In the genomic region with DNA sequence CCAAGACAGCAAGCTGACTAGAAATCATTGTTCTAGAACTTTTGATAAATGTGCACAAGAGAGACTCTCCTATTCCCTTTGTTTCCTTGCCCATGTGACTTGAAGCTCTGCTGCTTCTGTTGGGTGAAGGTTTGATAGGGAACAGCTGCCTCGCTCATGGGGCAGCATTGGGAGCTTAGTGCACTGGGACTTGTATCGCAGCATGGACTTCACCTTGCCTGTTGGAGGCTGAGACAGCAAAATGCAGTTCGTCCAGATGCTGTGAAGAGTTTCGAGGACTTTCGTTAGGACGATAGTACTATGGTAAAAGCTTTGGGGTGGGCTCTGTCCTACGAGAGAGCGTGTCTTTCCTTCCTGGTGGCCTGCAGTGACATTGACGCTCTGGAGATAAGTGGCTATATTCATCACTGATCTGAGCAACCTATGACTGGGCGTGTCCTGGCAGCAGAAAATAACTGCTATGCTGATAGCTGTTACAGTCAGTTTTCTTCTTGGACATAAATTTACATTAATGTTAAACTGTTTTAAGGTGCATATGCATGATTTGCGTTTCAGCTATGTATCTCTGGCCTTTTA, we compare ENCODE assay signal across 19 cellular contexts. TPM values are rescaled to one million over a fixed set of nuclear protein-coding genes. Genes with fewer than 3 reads are reported as not detected.
DNase-seq lines count a peak whose midpoint lies in the region; ATAC-seq, FAIRE-seq and TF ChIP-seq lines count a peak whose summit lies in the region.
"Had no signal": no experiment of that assay in that cellular context is flagged by ENCODE, and none has a peak within 500 bp of the region (broad histone marks: within the 10 kb centered on the region; RNA-seq: fewer than 3 reads in every experiment).

No MANE protein-coding gene starts in this region.

- H3K9me3 ChIP-seq in heart right ventricle = no peaks in the 10 kb centered on the region
- no peaks in the 10 kb centered on the region for H3K9me3 ChIP-seq in T-helper 17 cell (ENCODE audit: control insufficient read depth, low read length, poor library complexity, severe bottlenecking)
- no peaks in the 10 kb centered on the region for H3K9me3 ChIP-seq in small intestine (ENCODE audit: control insufficient read depth, low read depth)

- peaks cover 19 to 95% (median 76%) of the 10 kb centered on the region in 9 donors for H3K4me1 ChIP-seq in heart right ventricle
- H3K4me1 ChIP-seq in small intestine (ENCODE audit: control insufficient read depth in 2 of 2, insufficient read depth in 1 of 2, low read depth in 1 of 2, low read length in 1 of 2) = peaks cover 3 to 7% of the 10 kb centered on the region in 2 donors

- H3K27me3 ChIP-seq in heart right ventricle (no peaks in the 10 kb centered on the region), small intestine (ENCODE audit: control insufficient read depth in 2 of 2, insufficient read depth in 2 of 2, low read length in 2 of 2) (no peaks in the 10 kb centered on the region)

- no peak overlapping the region for H3K4me3 Mint-ChIP-seq in T-helper 17 cell
- H3K4me3 Mint-ChIP-seq: CD14-positive monocyte had no signal

- H3K4me3 ChIP-seq in heart right ventricle (no peak overlapping the region), small intestine (ENCODE audit: low read depth in 1 of 2, low read length in 2 of 2) (no peak overlapping the region)

- peaks cover 39% of the 10 kb centered on the region for H3K4me1 Mint-ChIP-seq in T-helper 17 cell

- DNase-seq in heart right ventricle = no peak
- no peak for DNase-seq in left cardiac atrium
- no peak for DNase-seq in T-helper 17 cell
- peak; percentile 51 for DNase-seq in islet precursor cell
- peak; percentile 72 for DNase-seq in small intestine
- no peak for DNase-seq in occipital lobe (lab: John Stamatoyannopoulos, UW)
- DNase-seq: COR-L47, HCEC 1CT, KG1, NCI-H1092, NCI-H1694, NCI-H345, NCI-H69, SHP77 treated with DMSO at 0.1 percent for 48 hours had no signal

- H3K36me3 ChIP-seq in heart right ventricle (no peaks in the 10 kb centered on the region), small intestine (ENCODE audit: control insufficient read depth in 2 of 2, insufficient read depth in 2 of 2, low read length in 2 of 2) (no peaks in the 10 kb centered on the region)

- ATAC-seq in heart right ventricle (peak in 7 of 8 donors; percentile 30 to 68 (median 42)), left cardiac atrium (no peak), T-helper 17 cell (no peak), GM21390 (IDR thresholded peaks at IDR 0.05; ENCODE audit: unreplicated experiment) (no peak), HG03135 (IDR thresholded peaks at IDR 0.05; ENCODE audit: unreplicated experiment) (no peak)

- intact Hi-C loops in heart right ventricle (cut with DNase I) = loop anchor here in 2 of 10 donors (5.0 to 10.0 kb wide), 2 partner anchors 51 to 58 kb away; no protein-coding TSS in a partner anchor
- intact Hi-C loops in left cardiac atrium (cut with DNase I) = loop anchor here in 1 of 2 donors (10.0 kb wide), 1 partner anchor 58 kb away; no protein-coding TSS in a partner anchor

- no peaks in the 10 kb centered on the region for H3K36me3 Mint-ChIP-seq in T-helper 17 cell (ENCODE audit: low read depth)

- FAIRE-seq in small intestine (lab: Jason Lieb, UNC) = no peak
- FAIRE-seq: A204.1, GM18507 had no signal

- TF ChIP-seq CTCF in heart right ventricle (IDR thresholded peaks at IDR 0.05) = no peak

- no peaks in the 10 kb centered on the region for H3K27me3 Mint-ChIP-seq in T-helper 17 cell

- H3K27ac ChIP-seq in heart right ventricle (peak overlapping the region in 9 of 10 donors; percentile 26 to 85 (median 64)), small intestine (ENCODE audit: low read depth in 1 of 2, low read length in 1 of 2) (peak overlapping the region; percentile 1 to 73)

- H3K27ac Mint-ChIP-seq in T-helper 17 cell = peak overlapping the region; percentile 24
- H3K27ac Mint-ChIP-seq: CD14-positive monocyte had no signal

- 53 to 69% methylated on average over 11 of the region's 11 CpGs for WGBS in heart right ventricle, 2 donors
- 23 to 63% (median 46%) methylated on average over 11 of the region's 11 CpGs for WGBS in small intestine, 3 donors

RNA-seq across cellular contexts. Expression of gene ARHGAP10, which starts 44.8 kb away (rescaled TPM):
- total RNA-seq in heart right ventricle (10 to 100 TPM; 33.9 to 71.1 (median 60.7) TPM), left cardiac atrium (10 to 100 TPM; 41.4 to 46.5 TPM), T-helper 17 cell (10 to 100 TPM; 14.6 to 23.3 TPM), occipital lobe (1.7 TPM)
- polyA plus RNA-seq in heart right ventricle (10 to 100 TPM; 39.0 to 63.0 TPM), small intestine (1 to 10 TPM; 3.4 to 9.7 (median 3.8) TPM)

Comparison
In these comparisons a context has a peak if more than half of its experiments do, and no peak if none do; other contexts are left out.
1. ATAC-seq: peak in heart right ventricle (7 of 8); none in left cardiac atrium (0 of 2), T-helper 17 cell (single experiment), GM21390 (single experiment) and HG03135 (single experiment).
2. DNase-seq: peak in islet precursor cell (single experiment) and small intestine (single experiment); none in heart right ventricle (0 of 2), left cardiac atrium (single experiment), T-helper 17 cell (0 of 3) and occipital lobe (single experiment).